6 cellular contexts compared by ENCODE assay signal in the genomic region with DNA sequence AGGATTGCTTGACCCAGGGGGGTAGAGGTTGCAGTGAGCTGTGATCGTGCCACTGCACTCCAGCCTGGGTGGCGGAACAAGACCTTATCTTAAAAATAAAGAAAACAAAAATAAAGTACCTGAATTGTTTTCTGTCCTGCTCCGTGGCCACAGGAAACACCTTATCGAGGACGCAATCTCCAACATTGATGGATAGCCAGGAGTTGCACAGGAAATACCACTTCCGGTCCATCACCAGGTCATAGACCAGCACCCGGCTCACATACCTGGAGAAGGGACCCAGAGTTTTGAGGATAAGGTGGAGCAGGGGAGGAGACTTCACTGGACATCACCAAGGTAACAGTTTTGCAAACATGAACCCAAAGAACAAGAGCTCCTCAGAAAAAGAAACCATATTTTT.
"Had no signal": no experiment of that assay in that cellular context is flagged by ENCODE, and none has a peak within 500 bp of the region (broad histone marks: within the 10 kb centered on the region; RNA-seq: fewer than 3 reads in every experiment).

No MANE protein-coding gene starts in this region.

- H3K9me3 Mint-ChIP-seq: GM23338, H9, IgD-negative memory B cell had no signal

- H3K4me3 Mint-ChIP-seq: GM23338, H9 had no signal

- H3K4me2 ChIP-seq: GM23338 had no signal

- H3K27me3 Mint-ChIP-seq: IgD-negative memory B cell had no signal

- H3K4me1 Mint-ChIP-seq: GM23338, H9, IgD-negative memory B cell had no signal

- DNase-seq: H9, HCEC 1CT, KBM-7 had no signal

- H3K27ac ChIP-seq: HL-60 had no signal

- ATAC-seq: GM23338 had no signal

- H3K36me3 Mint-ChIP-seq: IgD-negative memory B cell had no signal

- H3K27ac Mint-ChIP-seq: GM23338, H9, IgD-negative memory B cell had no signal

- H3K4me3 ChIP-seq: GM23338 had no signal

- H2AFZ ChIP-seq: GM23338 had no signal
